12 cellular contexts compared by ENCODE assay signal in genomic region chr17:27498615-27499316, GRCh38.
"Had no signal": no experiment of that assay in that cellular context is flagged by ENCODE, and none has a peak within 500 bp of the region (broad histone marks: within the 10 kb centered on the region; RNA-seq: fewer than 3 reads in every experiment).

No MANE protein-coding gene starts in this region.

- H3K27ac ChIP-seq: coronary artery, SK-N-MC, testis, uterus had no signal

- H3K27ac Mint-ChIP-seq: activated naive CD4-positive, alpha-beta T cell treated with anti-CD3 and anti-CD28 coated beads, Interleukin-2, amount 10 ng/mL, durations not matched to agents 7 days and 5 days; natural killer cell treated with Interleukin-12 subunit alpha and Interleukin-12 subunit beta and Interleukin-15 and Interleukin-18, amount 100 ng/mL, for 72 hours; T-cell had no signal

- H3K4me1 ChIP-seq: uterus had no signal

- H3K36me3 ChIP-seq: uterus had no signal

- H3K4me3 Mint-ChIP-seq: activated naive CD4-positive, alpha-beta T cell treated with anti-CD3 and anti-CD28 coated beads, Interleukin-2, amount 10 ng/mL, durations not matched to agents 7 days and 5 days; natural killer cell treated with Interleukin-12 subunit alpha and Interleukin-12 subunit beta and Interleukin-15 and Interleukin-18, amount 100 ng/mL, for 72 hours; T-cell had no signal

- H3K4me3 ChIP-seq: coronary artery, SK-N-MC, testis, uterus had no signal

- H3K27me3 ChIP-seq: testis, uterus had no signal

- H3K9me3 Mint-ChIP-seq: effector memory CD8-positive, alpha-beta T cell; natural killer cell treated with Interleukin-12 subunit alpha and Interleukin-12 subunit beta and Interleukin-15 and Interleukin-18, amount 100 ng/mL, for 72 hours had no signal

- DNase-seq: activated CD4-positive, alpha-beta T cell treated with anti-CD3 and anti-CD28 coated beads for 4 hours; activated naive CD4-positive, alpha-beta T cell treated with anti-CD3 and anti-CD28 coated beads, Interleukin-2, amount 10 ng/mL, durations not matched to agents 7 days and 5 days; effector memory CD8-positive, alpha-beta T cell; left cardiac atrium; mammary epithelial cell; T-cell; testis; uterus; WERI-Rb-1 had no signal

- ATAC-seq: effector memory CD8-positive, alpha-beta T cell; left cardiac atrium; natural killer cell treated with Interleukin-12 subunit alpha and Interleukin-12 subunit beta and Interleukin-15 and Interleukin-18, amount 100 ng/mL, for 72 hours; T-cell had no signal

- H3K27me3 Mint-ChIP-seq: activated naive CD4-positive, alpha-beta T cell treated with anti-CD3 and anti-CD28 coated beads, Interleukin-2, amount 10 ng/mL, durations not matched to agents 7 days and 5 days; effector memory CD8-positive, alpha-beta T cell; natural killer cell treated with Interleukin-12 subunit alpha and Interleukin-12 subunit beta and Interleukin-15 and Interleukin-18, amount 100 ng/mL, for 72 hours; T-cell had no signal

- H3K9me3 ChIP-seq: testis, uterus had no signal
